10 cellular contexts compared by ENCODE assay signal in the genomic region with DNA sequence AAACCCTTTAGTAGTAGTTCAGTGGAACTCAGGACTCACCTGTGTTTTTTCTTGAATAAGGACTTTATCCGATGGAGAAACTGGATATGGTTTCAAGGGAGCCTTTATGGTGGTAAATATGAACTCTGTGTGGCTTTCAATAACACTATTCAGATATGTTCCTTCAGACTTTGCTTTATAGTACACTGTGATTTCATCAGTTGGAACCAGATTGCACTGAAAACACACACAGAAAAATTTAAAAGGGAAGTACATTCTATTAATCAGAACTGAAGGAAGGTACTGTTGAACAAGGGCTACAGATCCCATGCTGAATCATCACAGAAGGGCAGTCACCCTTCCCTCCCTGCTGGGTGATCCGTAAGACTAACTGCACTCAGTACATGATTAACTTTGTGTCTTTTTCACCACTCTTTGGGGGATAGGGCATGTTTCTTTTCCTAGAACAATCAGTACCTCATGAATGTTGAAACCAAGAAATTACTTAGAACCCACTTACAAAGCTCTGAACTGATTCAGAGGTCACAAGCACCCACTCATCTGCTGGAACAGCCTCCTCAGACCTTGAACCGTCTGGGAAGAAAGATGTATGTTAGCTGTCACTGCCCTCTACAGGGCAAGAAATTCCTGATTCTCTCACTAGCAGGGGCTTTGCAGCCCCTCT. TPM values are rescaled to one million over a fixed set of nuclear protein-coding genes. Genes with fewer than 3 reads are reported as not detected.
DNase-seq lines count a peak whose midpoint lies in the region; ATAC-seq, FAIRE-seq and TF ChIP-seq lines count a peak whose summit lies in the region.
"Had no signal": no experiment of that assay in that cellular context is flagged by ENCODE, and none has a peak within 500 bp of the region (broad histone marks: within the 10 kb centered on the region; RNA-seq: fewer than 3 reads in every experiment).

No MANE protein-coding gene starts in this region.

- no peak overlapping the region for H4K91ac ChIP-seq in H1 (replicated peaks; ENCODE audit: insufficient read length, low read length)

- WGBS in H1 (ENCODE audit: extremely low coverage in 1 of 2, insufficient coverage in 1 of 2, insufficient read length in 1 of 2, insufficient replicate concordance in 2 of 2, low coverage in 1 of 2, low lambda C conversion rate in 2 of 2, missing lambda C conversion rate in 1 of 2), 2 experiments = 87% methylated on average over 3 of the region's 3 CpGs; no CpG with 5 or more reads in 1 of the 2 experiments

- H2AFZ ChIP-seq in H1 (ENCODE audit: low read length) = no peak overlapping the region
- no peak overlapping the region for H2AFZ ChIP-seq in neural cell (ENCODE audit: low read depth, low read length)

- H3K36me3 ChIP-seq in H1 (ENCODE audit: control insufficient read depth in 2 of 4, insufficient read depth in 4 of 4, low read length in 3 of 4) (peaks cover 66 to 99% (median 90%) of the 10 kb centered on the region in 4 experiments), neural cell (ENCODE audit: insufficient read depth, low read length) (no peaks in the 10 kb centered on the region), MG63 (peaks cover 100% of the 10 kb centered on the region)

- no peaks in the 10 kb centered on the region for H3K79me1 ChIP-seq in H1 (ENCODE audit: low read depth, low read length)

- no peak overlapping the region for H2BK15ac ChIP-seq in H1 (ENCODE audit: low read length)

- H3K27me3 ChIP-seq in H1 (replicated peaks in 1 of 4; ENCODE audit: control insufficient read depth in 3 of 4, extremely low read depth in 1 of 4, insufficient read depth in 3 of 4, low read length in 3 of 4) (no peaks in the 10 kb centered on the region), neural cell (ENCODE audit: insufficient read depth, low read depth, low read length) (no peaks in the 10 kb centered on the region), MG63 (no peaks in the 10 kb centered on the region)

- no peak overlapping the region for H4K8ac ChIP-seq in H1 (ENCODE audit: extremely low read depth, insufficient read depth, low read length)

- H2BK5ac ChIP-seq in H1 (ENCODE audit: low read depth, low read length) = no peak overlapping the region

- no peaks in the 10 kb centered on the region for H3K4me1 ChIP-seq in H1 (replicated peaks in 1 of 4; ENCODE audit: control insufficient read depth in 3 of 4, insufficient read depth in 4 of 4, low read length in 3 of 4)

- CTCF ChIA-PET in H1 (lab: Charles Lee; ENCODE audit: partially characterized antibody) = interaction anchor here (0.6 to 7.3 kb wide), 28 partner anchors 8 to 183 kb away, joined by 3 to 116 read pairs (median 3); no protein-coding TSS in a partner anchor

- H2AK5ac ChIP-seq in H1 (ENCODE audit: low read depth, low read length) = no peak overlapping the region

- H3K9ac ChIP-seq in H1 (replicated peaks in 1 of 4; ENCODE audit: extremely low read depth in 1 of 4, low read depth in 3 of 4, low read length in 3 of 4) (no peak overlapping the region), neural cell (ENCODE audit: low read length) (no peak overlapping the region)

- H3F3A ChIP-seq in neural cell (ENCODE audit: insufficient read depth, low read length, poor library complexity, severe bottlenecking) = no peaks in the 10 kb centered on the region

- no peak for TF ChIP-seq POLR2A in H1 (IDR thresholded peaks at IDR 0.05; ENCODE audit: control extremely low read depth in 1 of 2, low read depth in 2 of 2, low read length in 2 of 2)

- H3K4me3 ChIP-seq in LNCaP clone FGC (ENCODE audit: low read depth, low read length) (no peak overlapping the region), H1 (ENCODE audit: extremely low read depth in 1 of 4, insufficient read depth in 2 of 4, low read depth in 3 of 4, low read length in 4 of 4) (no peak overlapping the region), neural cell (ENCODE audit: low read length) (no peak overlapping the region), MG63 (no peak overlapping the region)

- POLR2A ChIA-PET in H1 (lab: Charles Lee; ENCODE audit: partially characterized antibody) = interaction anchor here (0.8 to 3.0 kb wide), 12 partner anchors 8 to 102 kb away, joined by 3 to 14 read pairs (median 4); no protein-coding TSS in a partner anchor

- DNase-seq in COLO829 (ENCODE audit: low spot score) = peak; percentile 37
- DNase-seq in LNCaP clone FGC (ENCODE audit: low read depth) = no peak
- DNase-seq in H1 (ENCODE audit: low read depth in 1 of 2, low spot score in 2 of 2) = no peak
- no peak for DNase-seq in NCI-H2171 treated with DMSO at 0.1 percent for 48 hours (lab: John Stamatoyannopoulos, UW)
- no peak for DNase-seq in MG63
- DNase-seq in activated CD4-positive, alpha-beta T cell treated with anti-CD3 and anti-CD28 coated beads for 48 hours = no peak
- DNase-seq: activated gamma-delta T cell treated with Interleukin-2 at 50 U/mL for 16 hours, left cardiac atrium had no signal

- H3K79me2 ChIP-seq in H1 (ENCODE audit: control insufficient read depth in 1 of 2, insufficient read depth in 2 of 2, low read length in 2 of 2) = no peaks in the 10 kb centered on the region
- H3K79me2 ChIP-seq in neural cell (replicated peaks; ENCODE audit: insufficient read depth, low read length) = no peaks in the 10 kb centered on the region

- H2BK12ac ChIP-seq in H1 (ENCODE audit: low read depth, low read length) = no peak overlapping the region

- H3K14ac ChIP-seq in H1 (ENCODE audit: insufficient read length) = no peak overlapping the region

- no peak for TF ChIP-seq EP300 in H1 (IDR thresholded peaks at IDR 0.05; ENCODE audit: borderline replicate concordance in 1 of 2, low read depth in 2 of 2, low read length in 2 of 2)
- TF ChIP-seq EP300 in neural cell (conservative IDR thresholded peaks at IDR 0.05; ENCODE audit: poor library complexity, severe bottlenecking) = no peak

- no peak overlapping the region for H3K18ac ChIP-seq in H1 (ENCODE audit: extremely low read depth, low read length)

- H2BK120ac ChIP-seq in H1 (replicated peaks; ENCODE audit: low read depth, low read length) = no peak overlapping the region

- no peak overlapping the region for H2BK20ac ChIP-seq in H1 (ENCODE audit: low read length)

- no peaks in the 10 kb centered on the region for H3K23me2 ChIP-seq in H1 (ENCODE audit: low read depth, low read length)

- H3K23ac ChIP-seq in H1 (ENCODE audit: insufficient read length) = no peak overlapping the region

- FAIRE-seq in H1 (lab: Jason Lieb, UNC) = no peak

- TF ChIP-seq RAD21 in H1 (IDR thresholded peaks at IDR 0.05 in 1 of 2, conservative IDR thresholded peaks at IDR 0.05 in 1 of 2; ENCODE audit: low read depth in 2 of 2, low read length in 2 of 2) (peak; percentile 29 to 57), neural cell (conservative IDR thresholded peaks at IDR 0.05) (peak; percentile 69)

- H4K20me1 ChIP-seq in H1 (replicated peaks in 1 of 2; ENCODE audit: control insufficient read depth in 1 of 2, insufficient read depth in 2 of 2, low read length in 2 of 2) = peaks cover 2 to 13% of the 10 kb centered on the region in 2 experiments
- no peaks in the 10 kb centered on the region for H4K20me1 ChIP-seq in neural cell (ENCODE audit: insufficient read depth)

- H4K5ac ChIP-seq in H1 (ENCODE audit: insufficient read length, low read depth, low read length) = no peak overlapping the region

- no peaks in the 10 kb centered on the region for H3K9me2 ChIP-seq in neural cell (ENCODE audit: insufficient read depth, low read length)

- no peak overlapping the region for H3K27ac ChIP-seq in H1 (ENCODE audit: low read depth, low read length)
- H3K27ac ChIP-seq in neural cell (ENCODE audit: low read length) = no peak overlapping the region

- H3K4ac ChIP-seq in H1 (replicated peaks; ENCODE audit: insufficient read length, low read depth, low read length) = no peak overlapping the region

- no peak for ATAC-seq in HG03342 (IDR thresholded peaks at IDR 0.05; ENCODE audit: unreplicated experiment)

- H3K9me3 ChIP-seq in H1 (ENCODE audit: insufficient read depth in 2 of 2, low read depth in 1 of 2, low read length in 1 of 2) (no peaks in the 10 kb centered on the region), neural cell (ENCODE audit: low read length) (no peaks in the 10 kb centered on the region), MG63 (no peaks in the 10 kb centered on the region)

- TF ChIP-seq CTCF in LNCaP clone FGC (IDR thresholded peaks at IDR 0.05; ENCODE audit: control insufficient read depth, extremely low read depth, insufficient read depth) (peak; percentile 23; the same call in 1 of the 2 replicates), H1 (IDR thresholded peaks at IDR 0.05; ENCODE audit: control extremely low read depth in 1 of 3, insufficient read depth in 1 of 3, low read depth in 1 of 3, low read length in 3 of 3) (peak in 2 of 3 experiments; percentile 34 to 39; a peak in 3 of 4 replicates), neural cell (IDR thresholded peaks at IDR 0.05; ENCODE audit: poor library complexity, severe bottlenecking) (peak; percentile 63)

- H3K4me2 ChIP-seq in H1 (ENCODE audit: insufficient read depth in 1 of 2, low read depth in 2 of 2, low read length in 2 of 2) (no peak overlapping the region), neural cell (ENCODE audit: low read length) (no peak overlapping the region)

- H3K56ac ChIP-seq in H1 (replicated peaks; ENCODE audit: insufficient read length, low read depth, low read length) = no peak overlapping the region

TF ChIP-seq in H1, 55 proteins besides CTCF, POLR2A, EP300 and RAD21 (continues in another document):
- TF ChIP-seq SP4 (IDR thresholded peaks at IDR 0.05; ENCODE audit: low read length) (no peak), SUZ12 (IDR thresholded peaks at IDR 0.05; ENCODE audit: low read length) (no peak), GTF2F1 (IDR thresholded peaks at IDR 0.05; ENCODE audit: borderline replicate concordance, low read depth, low read length) (no peak)

TF ChIP-seq in neural cell, 6 proteins besides CTCF, POLR2A, EP300 and RAD21:
- TF ChIP-seq SMC3 (conservative IDR thresholded peaks at IDR 0.05; ENCODE audit: poor library complexity) (peak; percentile 68), EZH2 (IDR thresholded peaks at IDR 0.05; ENCODE audit: borderline replicate concordance, insufficient read depth, low read length, poor library complexity, severe bottlenecking) (no peak)

RNA-seq across cellular contexts. Expression of a gene that starts 51.2 kb away (rescaled TPM):
- 224 and 243 TPM in 2 replicates for total RNA-seq in H1 (2021; fragmentation: NEBNext Ultra II Directional; extraction: Animal tissue kit (Norgen Biotek cat#: 25700))
- polyA plus RNA-seq in H1 (2011; rRNA removed) (64.9 and 74.9 TPM in 2 replicates), neural cell (58.1 and 64.4 TPM in 2 replicates)
- 79.0 TPM for polyA plus RNA-seq in H1 (2011; cell fraction: cytosol; rRNA removed)
- 112 TPM for polyA plus RNA-seq in H1 (2011; cell fraction: nucleus; rRNA removed)
- polyA plus RNA-seq in H1 (2012, experiment 1 of 2) = 137 to 194 TPM (median 160 TPM) in 4 replicates
- 9.3 TPM for polyA plus RNA-seq in H1 (2012, experiment 2 of 2)
- polyA plus RNA-seq in H1 (2013, experiment 1 of 2) = 140 TPM
- polyA plus RNA-seq in H1 (2013, experiment 2 of 2) = 128 TPM
- polyA minus RNA-seq in H1 (2011; rRNA and poly(A)+ RNA removed) = 196 and 282 TPM in 2 replicates
- 118 TPM for polyA minus RNA-seq in H1 (2011; cell fraction: cytosol; rRNA and poly(A)+ RNA removed)
- polyA minus RNA-seq in H1 (2011; cell fraction: nucleus; rRNA and poly(A)+ RNA removed) = 263 TPM
- 168 and 176 TPM in 2 replicates for polyA minus RNA-seq in neural cell
- total RNA-seq in MG63 (2014; rRNA removed; shearing (Covaris generic); ENCODE audit: low replicate concordance) = 283 and 306 TPM in 2 replicates
